8 cellular contexts compared by ENCODE assay signal in the genomic region with DNA sequence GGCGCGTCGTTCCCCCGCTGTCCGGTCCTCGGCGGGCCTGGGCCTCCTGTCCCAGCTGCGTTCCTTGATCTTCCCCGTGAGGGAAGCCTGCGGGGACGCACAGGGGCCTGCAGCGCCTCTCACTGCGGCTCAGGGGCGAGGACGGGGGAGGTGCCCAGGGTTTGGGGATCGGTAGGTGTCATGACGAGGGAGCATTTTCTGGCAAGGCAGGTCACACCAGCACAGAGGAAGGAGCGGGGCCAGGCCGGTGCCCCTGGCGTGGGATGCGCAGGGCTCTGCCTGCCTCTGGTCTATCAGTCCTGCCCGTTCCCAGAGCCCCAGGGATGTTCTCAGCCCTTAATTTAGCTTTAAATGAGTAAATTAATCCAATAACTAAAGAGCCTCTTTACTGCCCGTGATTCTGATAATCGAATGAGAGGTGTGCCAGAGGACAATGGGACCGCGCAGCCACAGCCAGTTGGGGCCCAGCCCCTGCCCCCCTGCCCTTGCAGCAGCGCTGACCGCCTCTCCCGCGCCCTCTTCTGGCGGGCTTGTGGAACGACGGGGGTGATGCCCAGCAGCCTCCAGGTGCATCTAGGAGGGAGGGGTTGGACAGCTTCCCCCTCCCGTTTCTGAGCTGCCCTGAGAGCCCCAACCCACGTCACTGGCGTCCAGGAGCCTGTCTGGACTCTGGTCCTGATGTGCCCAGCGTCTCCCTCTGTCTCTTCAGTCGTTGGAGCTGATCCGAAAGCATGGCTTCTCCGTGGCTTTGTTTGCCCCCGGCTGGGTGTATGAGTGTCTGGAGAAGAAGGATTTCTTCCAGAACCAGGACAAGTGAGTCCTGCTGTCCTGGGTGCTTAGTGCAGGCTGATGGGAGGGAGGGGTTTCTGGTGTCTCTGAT. TPM values are rescaled to one million over a fixed set of nuclear protein-coding genes. Genes with fewer than 3 reads are reported as not detected.
DNase-seq lines count a peak whose midpoint lies in the region; ATAC-seq and TF ChIP-seq lines count a peak whose summit lies in the region.

No MANE protein-coding gene starts in this region.

- DNase-seq in AG04450 (ENCODE audit: low read depth, low spot score) (no peak), GM13977 (ENCODE audit: low spot score) (peak; percentile 86), Panc1 (ENCODE audit: low read depth, low spot score) (no peak), left ventricle myocardium superior (peak; percentile 67), cortex of kidney (lab: John Stamatoyannopoulos, UW) (no peak)
- DNase-seq in activated naive CD4-positive, alpha-beta T cell treated with anti-CD3 and anti-CD28 coated beads, Interleukin-2, amount 10 ng/mL, durations not matched to agents 7 days and 5 days, result peak; percentile 71
- peak; percentile 15 to 26 for DNase-seq in stimulated activated CD4-positive, alpha-beta T cell treated with anti-CD3 and anti-CD28 coated beads, Interleukin-15, amount 100 ng/mL, for 48 hours (ENCODE audit: low read depth in 2 of 2)

- in situ Hi-C loops in GM13977 (cut with MboI; ENCODE audit: low pct_unique_long_range_greater_than_20kb, low sequenced_read_pairs, unreplicated experiment) (loop anchor here (10.0 kb wide), 1 partner anchor 312 kb away; no protein-coding TSS in a partner anchor), Panc1 (cut with HindIII; ENCODE audit: low pct_unique_long_range_greater_than_20kb, low sequenced_read_pairs) (no loop called here)

- POLR2A ChIA-PET in AG04450 (lab: Yijun Ruan, JAX) (interaction anchor here (0.5 kb wide), 1 partner anchor 107 kb away, joined by 6 read pairs; no protein-coding TSS in a partner anchor), Panc1 (lab: Charles Lee) (no interaction called here)

- TF ChIP-seq CTCF in AG04450 (IDR thresholded peaks at IDR 0.05; ENCODE audit: low read depth, low read length), result peak; percentile 86
- peak; percentile 83 for TF ChIP-seq CTCF in GM13977 (IDR thresholded peaks at IDR 0.05; ENCODE audit: extremely low read depth, insufficient read depth, missing control alignments)
- peak; percentile 97 for TF ChIP-seq CTCF in Panc1 (IDR thresholded peaks at IDR 0.05)

- H3K4me1 Mint-ChIP-seq in activated naive CD4-positive, alpha-beta T cell treated with anti-CD3 and anti-CD28 coated beads, Interleukin-2, amount 10 ng/mL, durations not matched to agents 7 days and 5 days, result no peaks in the 10 kb centered on the region

- H3K27ac ChIP-seq in AG04450 (ENCODE audit: low read depth, low read length) (no peak overlapping the region), Panc1 (ENCODE audit: low read length) (no peak overlapping the region)

- no peak overlapping the region for H3K4me3 Mint-ChIP-seq in activated naive CD4-positive, alpha-beta T cell treated with anti-CD3 and anti-CD28 coated beads, Interleukin-2, amount 10 ng/mL, durations not matched to agents 7 days and 5 days

- H3K9me3 ChIP-seq in AG04450 (ENCODE audit: control insufficient read depth, insufficient read depth, low read length) (no peaks in the 10 kb centered on the region), Panc1 (ENCODE audit: control insufficient read depth, insufficient read depth, low read depth, low read length) (no peaks in the 10 kb centered on the region)

- CTCF ChIA-PET in AG04450 (lab: Charles Lee) (interaction anchor here (0.6 to 11.0 kb wide), 19 partner anchors 9 to 318 kb away, joined by 3 to 221 read pairs (median 4); a partner anchor contains a TSS), Panc1 (lab: Charles Lee) (interaction anchor here (0.7 to 1.5 kb wide), 3 partner anchors 15 to 90 kb away, joined by 3 read pairs; no protein-coding TSS in a partner anchor)
- CTCF ChIA-PET in activated naive CD4-positive, alpha-beta T cell treated with anti-CD3 and anti-CD28 coated beads, Interleukin-2, amount 10 ng/mL, durations not matched to agents 7 days and 5 days (lab: Charles Lee), result interaction anchor here (0.8 to 10.4 kb wide), 12 partner anchors 9 to 308 kb away, joined by 3 to 125 read pairs (median 4); no protein-coding TSS in a partner anchor

- no peaks in the 10 kb centered on the region for H3K9me3 Mint-ChIP-seq in activated naive CD4-positive, alpha-beta T cell treated with anti-CD3 and anti-CD28 coated beads, Interleukin-2, amount 10 ng/mL, durations not matched to agents 7 days and 5 days

- H3K4me3 ChIP-seq in AG04450 (ENCODE audit: low read depth, low read length) (no peak overlapping the region), Panc1 (ENCODE audit: low read depth in 2 of 2, low read length in 2 of 2) (no peak overlapping the region)

- H3K27me3 ChIP-seq in AG04450 (ENCODE audit: control insufficient read depth, insufficient read depth, low read length), result no peaks in the 10 kb centered on the region
- H3K27me3 ChIP-seq in Panc1 (ENCODE audit: control insufficient read depth, insufficient read depth, low read length), result no peaks in the 10 kb centered on the region

- no peak overlapping the region for H3K27ac Mint-ChIP-seq in activated naive CD4-positive, alpha-beta T cell treated with anti-CD3 and anti-CD28 coated beads, Interleukin-2, amount 10 ng/mL, durations not matched to agents 7 days and 5 days

- H3K4me1 ChIP-seq in Panc1 (ENCODE audit: control insufficient read depth, insufficient read depth, low read length), result no peaks in the 10 kb centered on the region

- ATAC-seq in Panc1 (peak; percentile 63), left ventricle myocardium superior (peak; percentile 58), HG03378 (IDR thresholded peaks at IDR 0.05; ENCODE audit: unreplicated experiment) (no peak)

- no peaks in the 10 kb centered on the region for H3K36me3 ChIP-seq in Panc1 (ENCODE audit: control insufficient read depth, insufficient read depth, low read length)

- BruUV-seq in Panc1 (replicated peaks; lab: Mats Ljungman, UMichigan), result no TSS peak

- H3K36me3 Mint-ChIP-seq in activated naive CD4-positive, alpha-beta T cell treated with anti-CD3 and anti-CD28 coated beads, Interleukin-2, amount 10 ng/mL, durations not matched to agents 7 days and 5 days, result peaks cover 16% of the 10 kb centered on the region

- intact Hi-C loops in Panc1 (cut with micrococcal nuclease; ENCODE audit: unreplicated experiment) (no loop called here), left ventricle myocardium superior (cut with micrococcal nuclease) (no loop called here)

- no peaks in the 10 kb centered on the region for H3K27me3 Mint-ChIP-seq in activated naive CD4-positive, alpha-beta T cell treated with anti-CD3 and anti-CD28 coated beads, Interleukin-2, amount 10 ng/mL, durations not matched to agents 7 days and 5 days

RNA-seq across cellular contexts. Expression of a gene that starts 7.9 kb away (rescaled TPM):
- 5.9 and 6.0 TPM in 2 replicates for polyA plus RNA-seq in AG04450 (2011; rRNA removed)
- polyA minus RNA-seq in AG04450 (2011; rRNA and poly(A)+ RNA removed), result 10.1 and 12.7 TPM in 2 replicates
- total RNA-seq in Panc1 (2021; ENCODE audit: unreplicated experiment) (32.3 TPM), left ventricle myocardium superior (32.8 TPM)
- 20.4 TPM for polyA plus RNA-seq in Panc1 (2012; ENCODE audit: insufficient read length)

RNA-seq across cellular contexts. Expression of a gene that starts 58.6 kb away (rescaled TPM):
- polyA plus RNA-seq in AG04450 (2011; rRNA removed), result 15.4 and 23.4 TPM in 2 replicates
- polyA minus RNA-seq in AG04450 (2011; rRNA and poly(A)+ RNA removed), result 11.5 and 22.3 TPM in 2 replicates
- total RNA-seq in Panc1 (2021; ENCODE audit: unreplicated experiment) (1.5 TPM), left ventricle myocardium superior (247 TPM)
- 1.1 TPM for polyA plus RNA-seq in Panc1 (2012; ENCODE audit: insufficient read length)

Comparison
In these comparisons a context has a peak if more than half of its experiments do, and no peak if none do; other contexts are left out.
1. DNase-seq: peak in GM13977 (single experiment), activated naive CD4-positive, alpha-beta T cell treated with anti-CD3 and anti-CD28 coated beads, Interleukin-2, amount 10 ng/mL, durations not matched to agents 7 days and 5 days (single experiment), left ventricle myocardium superior (single experiment) and stimulated activated CD4-positive, alpha-beta T cell treated with anti-CD3 and anti-CD28 coated beads, Interleukin-15, amount 100 ng/mL, for 48 hours (2 of 2); none in AG04450 (single experiment), Panc1 (single experiment) and cortex of kidney (single experiment).
2. RNA of a gene that starts 58.6 kb away (total RNA-seq): 247 TPM in left ventricle myocardium superior (single experiment); 1.5 TPM in Panc1 (single experiment); every median in the first group is over 10 times any median in the second.
3. Peak in every context shown above with its lines, with median percentiles within 50 percentile points of each other: CTCF ChIP-seq.